Comparison of ENCODE assay signal across 8 cellular contexts in genomic region chr1:53944469-53945182, GRCh38. TPM values are rescaled to one million over a fixed set of nuclear protein-coding genes. Genes with fewer than 3 reads are reported as not detected.
DNase-seq lines count a peak whose midpoint lies in the region; ATAC-seq, FAIRE-seq and TF ChIP-seq lines count a peak whose summit lies in the region.

No MANE protein-coding gene starts in this region.

- POLR2A ChIA-PET in GM12878 (lab: Charles Lee), result interaction anchor here (0.6 to 3.8 kb wide), 14 partner anchors 9 to 943 kb away, joined by 3 to 32 read pairs (median 6); partner anchors contain the start of genes DIO1, NDC1, TCEANC2 and TMEM59

- peak overlapping the region; percentile 83 for H3K4me3 ChIP-seq in BLaER1
- peak overlapping the region; percentile 92 for H3K4me3 ChIP-seq in GM12878
- peak overlapping the region; percentile 82 to 98 (median 96) for H3K4me3 ChIP-seq in liver (ENCODE audit: low read depth in 1 of 3, low read length in 3 of 3)
- H3K4me3 ChIP-seq in upper lobe of left lung, result peak overlapping the region; percentile 66 to 93 (median 90)

- H3K4me2 ChIP-seq in BLaER1 (peak overlapping the region; percentile 95), GM12878 (ENCODE audit: control insufficient read depth, insufficient read depth) (peak overlapping the region; percentile 95)

- RAD21 ChIA-PET in GM12878 (lab: Charles Lee; ENCODE audit: unreplicated experiment), result interaction anchor here (0.7 to 9.4 kb wide), 17 partner anchors 10 to 108 kb away, joined by 3 to 73 read pairs (median 5); partner anchors contain the start of genes DIO1, TCEANC2, TMEM59 and YIPF1

- H3K4me1 ChIP-seq in BLaER1 (peaks cover 49% of the 10 kb centered on the region), GM12878 (ENCODE audit: control insufficient read depth, insufficient read depth, low read length) (peaks cover 3% of the 10 kb centered on the region; the same call in 1 of the 2 replicates), liver (ENCODE audit: control insufficient read depth in 4 of 4, insufficient read depth in 4 of 4, low read length in 3 of 4) (peaks cover 2 to 21% (median 17%) of the 10 kb centered on the region in 4 donors), upper lobe of left lung (peaks cover 14 to 41% (median 24%) of the 10 kb centered on the region in 4 donors)

- intact Hi-C loops in GM12878 (cut with micrococcal nuclease; ENCODE audit: unreplicated experiment), result no loop called here

- TF ChIP-seq CTCF in GM12878 (IDR thresholded peaks at IDR 0.05 in 2 of 3, conservative IDR thresholded peaks at IDR 0.05 in 1 of 3; ENCODE audit: control insufficient read depth in 2 of 3, extremely low read depth in 1 of 3, insufficient read depth in 1 of 3, low read depth in 3 of 3, low read length in 3 of 3) (no peak), liver (IDR thresholded peaks at IDR 0.05; ENCODE audit: low read depth, low read length, missing input control) (no peak), upper lobe of left lung (IDR thresholded peaks at IDR 0.05) (no peak), GM13976 (IDR thresholded peaks at IDR 0.05; ENCODE audit: borderline replicate concordance, control extremely low read depth, extremely low read depth, insufficient read depth, missing control alignments) (no peak)

- H3K36me3 ChIP-seq in BLaER1 (peaks cover 11% of the 10 kb centered on the region; the same call in 1 of the 2 replicates), GM12878 (ENCODE audit: control insufficient read depth in 2 of 2, insufficient read depth in 2 of 2, low read length in 1 of 2) (no peaks in the 10 kb centered on the region), liver (ENCODE audit: control insufficient read depth in 4 of 4, insufficient read depth in 3 of 4, low read depth in 1 of 4, low read length in 3 of 4) (no peaks in the 10 kb centered on the region), upper lobe of left lung (no peaks in the 10 kb centered on the region)

- H3K27ac ChIP-seq in BLaER1 (peak overlapping the region; percentile 76), GM12878 (ENCODE audit: control insufficient read depth, insufficient read depth) (peak overlapping the region; percentile 78), liver (ENCODE audit: low read depth in 1 of 2, low read length in 2 of 2) (peak overlapping the region; percentile 85 to 90), upper lobe of left lung (peak overlapping the region; percentile 85 to 96 (median 93))

- TF ChIP-seq RAD21 in GM12878 (IDR thresholded peaks at IDR 0.05; ENCODE audit: insufficient read depth, low read depth, low read length) (no peak), liver (IDR thresholded peaks at IDR 0.05) (no peak)

- no peak for TF ChIP-seq POLR2A in GM12878 (IDR thresholded peaks at IDR 0.05; ENCODE audit: low read depth, low read length)
- no peak for TF ChIP-seq POLR2A in upper lobe of left lung (IDR thresholded peaks at IDR 0.05)

- CTCF ChIA-PET in GM12878 (lab: Yijun Ruan, JAX), result interaction anchor here (0.6 to 11.1 kb wide), 11 partner anchors 10 to 664 kb away, joined by 3 to 200 read pairs (median 9); partner anchors contain the start of gene YIPF1

- H3K27me3 ChIP-seq in BLaER1 (no peaks in the 10 kb centered on the region), GM12878 (replicated peaks in 1 of 2; ENCODE audit: control insufficient read depth in 2 of 2, insufficient read depth in 2 of 2, low read length in 1 of 2) (no peaks in the 10 kb centered on the region), liver (ENCODE audit: control insufficient read depth in 4 of 4, insufficient read depth in 4 of 4, low read length in 3 of 4) (no peaks in the 10 kb centered on the region), upper lobe of left lung (no peaks in the 10 kb centered on the region)

- SMC1A ChIA-PET in GM12878 (lab: Charles Lee; ENCODE audit: uncharacterized antibody, unreplicated experiment), result interaction anchor here (0.7 to 2.4 kb wide), 15 partner anchors 9 to 107 kb away, joined by 3 to 14 read pairs (median 4); partner anchors contain the start of genes NDC1, TCEANC2, TMEM59 and YIPF1

- WGBS in GM12878 (ENCODE audit: insufficient coverage, insufficient replicate concordance, low lambda C conversion rate, missing lambda C conversion rate), result 51% methylated on average over 20 of the region's 20 CpGs
- 63% methylated on average over 20 of the region's 20 CpGs for WGBS in liver
- WGBS in upper lobe of left lung, 2 donors, result 62 to 65% methylated on average over 20 of the region's 20 CpGs

- peaks cover 53% of the 10 kb centered on the region for H3K79me2 ChIP-seq in GM12878 (ENCODE audit: control insufficient read depth, insufficient read depth, low read length)

- H3K9ac ChIP-seq in BLaER1 (peak overlapping the region; percentile 81), GM12878 (ENCODE audit: control insufficient read depth, insufficient read depth, low read length) (peak overlapping the region; percentile 89), liver (ENCODE audit: low read depth in 1 of 2, low read length in 2 of 2) (peak overlapping the region; percentile 35 to 89)

- ATAC-seq in GM12878 (no peak), upper lobe of left lung (ENCODE audit: low FRiP score in 2 of 2) (no peak), HG03139 (IDR thresholded peaks at IDR 0.05; ENCODE audit: unreplicated experiment) (no peak), HG02840 (IDR thresholded peaks at IDR 0.05; ENCODE audit: low FRiP score, unreplicated experiment) (no peak)

- in situ Hi-C loops in GM12878 (cut with MboI) (loop anchor here (5.0 kb wide), 1 partner anchor 52 kb away; the partner anchor contains the start of gene DIO1), GM13976 (cut with MboI; ENCODE audit: low sequenced_read_pairs, unreplicated experiment) (no loop called here)

- H4K20me1 ChIP-seq in BLaER1, result peaks cover 23% of the 10 kb centered on the region
- H4K20me1 ChIP-seq in GM12878 (ENCODE audit: control insufficient read depth, insufficient read depth), result no peaks in the 10 kb centered on the region

- DNase-seq in HT-29 (ENCODE audit: low spot score), result peak; percentile 13
- no peak for DNase-seq in GM12878 (ENCODE audit: low read depth, low spot score)
- peak in 1 of 2 donors; percentile 59 for DNase-seq in upper lobe of left lung
- no peak for DNase-seq in GM13976 (ENCODE audit: low spot score)

- peak overlapping the region; percentile 89 for H2AFZ ChIP-seq in GM12878 (ENCODE audit: control insufficient read depth, low read depth, low read length)

- BruUV-seq in GM12878 (replicated peaks; lab: Mats Ljungman, UMichigan), result TSS peak; percentile 72

- no peak for FAIRE-seq in GM12878 (lab: Jason Lieb, UNC)

- no peak for TF ChIP-seq EP300 in GM12878 (IDR thresholded peaks at IDR 0.05; ENCODE audit: borderline replicate concordance in 1 of 2, control insufficient read depth in 1 of 2, low read depth in 2 of 2, low read length in 2 of 2)
- no peak for TF ChIP-seq EP300 in upper lobe of left lung (IDR thresholded peaks at IDR 0.05)

- H3K9me3 ChIP-seq in BLaER1 (no peaks in the 10 kb centered on the region), GM12878 (replicated peaks; ENCODE audit: control insufficient read depth, insufficient read depth, low read length) (no peaks in the 10 kb centered on the region), liver (ENCODE audit: control insufficient read depth in 4 of 4, low read length in 3 of 4) (no peaks in the 10 kb centered on the region), upper lobe of left lung (no peaks in the 10 kb centered on the region)

RNA-seq across cellular contexts. Expression of gene IFT25, which starts 0.9 kb away (rescaled TPM):
- total RNA-seq in HT-29 (2014; rRNA removed; shearing (Covaris generic)), result 29.1 and 31.7 TPM in 2 replicates
- 106 and 127 TPM in 2 replicates for total RNA-seq in GM12878 (2013; cell fraction: nucleolus; rRNA removed)
- total RNA-seq in GM12878 (2014; rRNA removed), result 66.7 and 75.5 TPM in 2 replicates
- 135 TPM in 2 replicates for total RNA-seq in GM12878 (2014; rRNA removed; fragmentation: Illumina TruSeq; extraction: Trizol)
- 52.2 and 55.7 TPM in 2 replicates for total RNA-seq in GM12878 (2021)
- polyA plus RNA-seq in GM12878 (2011; ENCODE audit: low read depth), result 60.8 TPM
- 86.9 and 161 TPM in 2 replicates for polyA plus RNA-seq in GM12878 (2011; rRNA removed)
- 21.1 and 22.0 TPM in 2 replicates for polyA plus RNA-seq in GM12878 (2011; cell fraction: cytosol; rRNA removed)
- polyA plus RNA-seq in GM12878 (2011; cell fraction: nucleus; rRNA removed), result 28.7 and 31.5 TPM in 2 replicates
- polyA plus RNA-seq in GM12878 (2012), result 57.6 and 67.2 TPM in 2 replicates
- 127 and 172 TPM in 2 replicates for polyA plus RNA-seq in GM12878 (2014; fragmentation: Illumina TruSeq; extraction: Trizol)
- polyA plus RNA-seq in GM12878 (2014; fragmentation: Nextera tagmentation; extraction: Ambion mirVana), result 100 to 1,000 TPM; 202 to 242 TPM
- polyA plus RNA-seq in GM12878 (2014; rRNA removed), result 82.6 and 99.2 TPM in 2 replicates
- 100 to 1,000 TPM; 170 to 202 TPM for polyA plus RNA-seq in GM12878 (2016; fragmentation: Nextera tagmentation; extraction: Ambion mirVana)
- polyA minus RNA-seq in GM12878 (2011; rRNA and poly(A)+ RNA removed), result 14.7 and 18.5 TPM in 2 replicates
- polyA minus RNA-seq in GM12878 (2011; cell fraction: cytosol; rRNA and poly(A)+ RNA removed), result 8.2 and 9.7 TPM in 2 replicates
- polyA minus RNA-seq in GM12878 (2011; cell fraction: nucleus; rRNA and poly(A)+ RNA removed), result 25.1 and 30.4 TPM in 2 replicates
- 10 to 100 TPM; 13.0 to 18.3 TPM for total RNA-seq in liver
- 10 to 100 TPM in 1 of 2 donors, 1 to 10 TPM in 1; 8.6 to 37.4 TPM for polyA plus RNA-seq in liver
- 10 to 100 TPM; 11.1 to 35.5 (median 15.8) TPM for total RNA-seq in upper lobe of left lung

RNA-seq across cellular contexts. Expression of gene LRRC42, which starts 1.5 kb away (rescaled TPM):
- 32.6 and 40.0 TPM in 2 replicates for total RNA-seq in HT-29 (2014; rRNA removed; shearing (Covaris generic))
- 10.5 and 12.8 TPM in 2 replicates for total RNA-seq in GM12878 (2013; cell fraction: nucleolus; rRNA removed)
- 15.2 and 17.2 TPM in 2 replicates for total RNA-seq in GM12878 (2014; rRNA removed)
- 20.3 and 21.0 TPM in 2 replicates for total RNA-seq in GM12878 (2014; rRNA removed; fragmentation: Illumina TruSeq; extraction: Trizol)
- 22.1 and 22.4 TPM in 2 replicates for total RNA-seq in GM12878 (2021)
- 19.3 TPM for polyA plus RNA-seq in GM12878 (2011; ENCODE audit: low read depth)
- 34.4 and 35.9 TPM in 2 replicates for polyA plus RNA-seq in GM12878 (2011; rRNA removed)
- 24.7 and 27.5 TPM in 2 replicates for polyA plus RNA-seq in GM12878 (2011; cell fraction: cytosol; rRNA removed)
- 19.8 and 20.4 TPM in 2 replicates for polyA plus RNA-seq in GM12878 (2011; cell fraction: nucleus; rRNA removed)
- 17.7 and 24.4 TPM in 2 replicates for polyA plus RNA-seq in GM12878 (2012)
- polyA plus RNA-seq in GM12878 (2014; fragmentation: Illumina TruSeq; extraction: Trizol), result 18.1 and 25.8 TPM in 2 replicates
- polyA plus RNA-seq in GM12878 (2014; fragmentation: Nextera tagmentation; extraction: Ambion mirVana), result 10 to 100 TPM; 11.0 to 18.4 TPM
- polyA plus RNA-seq in GM12878 (2014; rRNA removed), result 24.9 and 25.6 TPM in 2 replicates
- 10 to 100 TPM; 23.9 to 25.3 TPM for polyA plus RNA-seq in GM12878 (2016; fragmentation: Nextera tagmentation; extraction: Ambion mirVana)
- polyA minus RNA-seq in GM12878 (2011; rRNA and poly(A)+ RNA removed), result 21.6 and 25.0 TPM in 2 replicates
- polyA minus RNA-seq in GM12878 (2011; cell fraction: cytosol; rRNA and poly(A)+ RNA removed), result 10.4 and 13.6 TPM in 2 replicates
- 5.4 and 8.3 TPM in 2 replicates for polyA minus RNA-seq in GM12878 (2011; cell fraction: nucleus; rRNA and poly(A)+ RNA removed)
- 10 to 100 TPM in 1 of 2 donors, 1 to 10 TPM in 1; 9.8 to 10.4 TPM for total RNA-seq in liver
- 10 to 100 TPM; 11.4 to 14.8 TPM for polyA plus RNA-seq in liver
- 10 to 100 TPM; 13.2 to 26.6 (median 17.6) TPM for total RNA-seq in upper lobe of left lung

RNA-seq across cellular contexts. Expression of gene DIO1, which starts 50.6 kb away (rescaled TPM):
- total RNA-seq in HT-29 (2014; rRNA removed; shearing (Covaris generic)), result not detected in 2 replicates
- not detected in 2 replicates for total RNA-seq in GM12878 (2013; cell fraction: nucleolus; rRNA removed)
- total RNA-seq in GM12878 (2014; rRNA removed) (not detected in 2 replicates), GM12878 (2014; rRNA removed; fragmentation: Illumina TruSeq; extraction: Trizol) (not detected in 2 replicates), GM12878 (2021) (not detected in 2 replicates), liver (100 to 1,000 TPM in 1 of 2 donors, 10 to 100 TPM in 1; 36.5 to 155 TPM), upper lobe of left lung (under 1 TPM in 1 of 6 donors, not detected in 5; 0.20 TPM)
- 0.21 TPM for polyA plus RNA-seq in GM12878 (2011; ENCODE audit: low read depth)
- polyA plus RNA-seq in GM12878 (2011; rRNA removed) (0.04 TPM in 1 of 2 replicates, not detected in the other), GM12878 (2014; fragmentation: Illumina TruSeq; extraction: Trizol) (0.12 TPM in 1 of 2 replicates, not detected in the other), GM12878 (2014; fragmentation: Nextera tagmentation; extraction: Ambion mirVana) (under 1 TPM in 1 of 2 experiments, not detected in 1; 0.13 TPM), GM12878 (2014; rRNA removed) (0.26 TPM in 1 of 2 replicates, not detected in the other), GM12878 (2016; fragmentation: Nextera tagmentation; extraction: Ambion mirVana) (under 1 TPM in 1 of 2 experiments, not detected in 1; 0.11 TPM), liver (100 to 1,000 TPM in 1 of 2 donors, 10 to 100 TPM in 1; 23.9 to 176 TPM)
- polyA plus RNA-seq in GM12878 (2011; cell fraction: cytosol; rRNA removed), result 0.04 TPM in 1 of 2 replicates, not detected in the other
- polyA plus RNA-seq in GM12878 (2011; cell fraction: nucleus; rRNA removed), result 0.23 TPM in 1 of 2 replicates, not detected in the other
- polyA plus RNA-seq in GM12878 (2012), result 0.17 and 0.37 TPM in 2 replicates
- not detected in 2 replicates for polyA minus RNA-seq in GM12878 (2011; rRNA and poly(A)+ RNA removed)
- polyA minus RNA-seq in GM12878 (2011; cell fraction: cytosol; rRNA and poly(A)+ RNA removed), result not detected in 2 replicates
- not detected in 2 replicates for polyA minus RNA-seq in GM12878 (2011; cell fraction: nucleus; rRNA and poly(A)+ RNA removed)

RNA-seq across cellular contexts. Expression of gene YIPF1, which starts 55.0 kb away (rescaled TPM):
- 8.5 and 11.2 TPM in 2 replicates for total RNA-seq in HT-29 (2014; rRNA removed; shearing (Covaris generic))
- total RNA-seq in GM12878 (2013; cell fraction: nucleolus; rRNA removed), result 13.8 and 15.5 TPM in 2 replicates
- total RNA-seq in GM12878 (2014; rRNA removed) (20.4 and 24.6 TPM in 2 replicates), GM12878 (2014; rRNA removed; fragmentation: Illumina TruSeq; extraction: Trizol) (17.1 and 20.6 TPM in 2 replicates), GM12878 (2021) (13.5 and 14.5 TPM in 2 replicates), liver (10 to 100 TPM; 19.9 to 29.6 TPM), upper lobe of left lung (10 to 100 TPM; 14.8 to 52.4 (median 22.0) TPM)
- 17.5 TPM for polyA plus RNA-seq in GM12878 (2011; ENCODE audit: low read depth)
- polyA plus RNA-seq in GM12878 (2011; rRNA removed) (36.0 and 36.3 TPM in 2 replicates), GM12878 (2014; fragmentation: Illumina TruSeq; extraction: Trizol) (23.4 and 30.2 TPM in 2 replicates), GM12878 (2014; fragmentation: Nextera tagmentation; extraction: Ambion mirVana) (10 to 100 TPM; 13.0 to 15.7 TPM), GM12878 (2014; rRNA removed) (16.6 and 17.7 TPM in 2 replicates), GM12878 (2016; fragmentation: Nextera tagmentation; extraction: Ambion mirVana) (10 to 100 TPM; 20.2 to 24.2 TPM), liver (10 to 100 TPM; 28.0 to 28.2 TPM)
- polyA plus RNA-seq in GM12878 (2011; cell fraction: cytosol; rRNA removed), result 30.2 and 33.3 TPM in 2 replicates
- 17.6 and 21.2 TPM in 2 replicates for polyA plus RNA-seq in GM12878 (2011; cell fraction: nucleus; rRNA removed)
- polyA plus RNA-seq in GM12878 (2012), result 12.5 and 12.8 TPM in 2 replicates
- polyA minus RNA-seq in GM12878 (2011; rRNA and poly(A)+ RNA removed), result 24.9 and 28.0 TPM in 2 replicates
- polyA minus RNA-seq in GM12878 (2011; cell fraction: cytosol; rRNA and poly(A)+ RNA removed), result 5.9 and 10.4 TPM in 2 replicates
- polyA minus RNA-seq in GM12878 (2011; cell fraction: nucleus; rRNA and poly(A)+ RNA removed), result 7.3 and 7.4 TPM in 2 replicates

Comparison
In these comparisons a context has a peak if more than half of its experiments do, and no peak if none do; other contexts are left out.
1. RNA of gene DIO1, which starts 50.6 kb away (total RNA-seq): 36.5 to 155 TPM in liver; 0.20 TPM in upper lobe of left lung, not detected in HT-29 and not detected in GM12878; every median in the first group is over 10 times any median in the second.
2. Peak in every context shown above with its lines, with median percentiles within 50 percentile points of each other: H3K27ac ChIP-seq, H3K4me3 ChIP-seq and H3K9ac ChIP-seq.